23 cellular contexts compared by ENCODE assay signal in genomic region chr9:6239048-6239461, GRCh38.
DNase-seq lines count a peak whose midpoint lies in the region; TF ChIP-seq lines count a peak whose summit lies in the region.
"Had no signal": no experiment of that assay in that cellular context is flagged by ENCODE, and none has a peak within 500 bp of the region (broad histone marks: within the 10 kb centered on the region; RNA-seq: fewer than 3 reads in every experiment).

No MANE protein-coding gene starts in this region.

- H3K9me3 ChIP-seq in SK-N-MC (ENCODE audit: low read depth, low read length) (no peaks in the 10 kb centered on the region; the same call in 1 of the 2 replicates), neuron (ENCODE audit: low read length) (no peaks in the 10 kb centered on the region)
- H3K9me3 ChIP-seq: suprapubic skin had no signal

- H3K4me3 ChIP-seq in SK-N-MC (peak overlapping the region; percentile 53), fibroblast of pulmonary artery (replicated peaks; ENCODE audit: low read depth, low read length) (no peak overlapping the region), neuron (ENCODE audit: low read length) (no peak overlapping the region)
- H3K4me3 ChIP-seq: suprapubic skin had no signal

- TF ChIP-seq CTCF in fibroblast of pulmonary artery (IDR thresholded peaks at IDR 0.05; ENCODE audit: low read length, missing control alignments): no peak

- H3K36me3 Mint-ChIP-seq in activated naive CD4-positive, alpha-beta T cell treated with anti-CD3 and anti-CD28 coated beads, Interleukin-2, amount 10 ng/mL, durations not matched to agents 7 days and 5 days: no peaks in the 10 kb centered on the region
- H3K36me3 Mint-ChIP-seq: immature natural killer cell; naive thymus-derived CD8-positive, alpha-beta T cell; T-cell had no signal

- no peaks in the 10 kb centered on the region for H3K9me3 Mint-ChIP-seq in activated naive CD4-positive, alpha-beta T cell treated with anti-CD3 and anti-CD28 coated beads, Interleukin-2, amount 10 ng/mL, durations not matched to agents 7 days and 5 days
- H3K9me3 Mint-ChIP-seq: activated naive CD8-positive, alpha-beta T cell treated with anti-CD3 and anti-CD28 coated beads for 36 hours; activated T-cell treated with anti-CD3 and anti-CD28 coated beads, Interleukin-2, amount 50 U/mL, for 4 hours; immature natural killer cell had no signal

- H3K27ac ChIP-seq in SK-N-MC: peak overlapping the region; percentile 99
- H3K27ac ChIP-seq: brain microvascular endothelial cell, suprapubic skin, VCaP had no signal

- peak overlapping the region; percentile 80 for H3K9ac ChIP-seq in SK-N-MC (ENCODE audit: insufficient read length)

- no peaks in the 10 kb centered on the region for H3K4me1 Mint-ChIP-seq in activated naive CD4-positive, alpha-beta T cell treated with anti-CD3 and anti-CD28 coated beads, Interleukin-2, amount 10 ng/mL, durations not matched to agents 7 days and 5 days
- H3K4me1 Mint-ChIP-seq: immature natural killer cell; naive thymus-derived CD8-positive, alpha-beta T cell; T-cell had no signal

- CTCF ChIA-PET in activated naive CD4-positive, alpha-beta T cell treated with anti-CD3 and anti-CD28 coated beads, Interleukin-2, amount 10 ng/mL, durations not matched to agents 7 days and 5 days (lab: Charles Lee): no interaction called here

- no peak overlapping the region for H3K4me3 Mint-ChIP-seq in activated naive CD4-positive, alpha-beta T cell treated with anti-CD3 and anti-CD28 coated beads, Interleukin-2, amount 10 ng/mL, durations not matched to agents 7 days and 5 days
- H3K4me3 Mint-ChIP-seq: activated naive CD8-positive, alpha-beta T cell treated with anti-CD3 and anti-CD28 coated beads for 36 hours; activated T-cell treated with anti-CD3 and anti-CD28 coated beads, Interleukin-2, amount 50 U/mL, for 4 hours; immature natural killer cell; naive thymus-derived CD8-positive, alpha-beta T cell; T-cell had no signal

- H3K36me3 ChIP-seq in SK-N-MC (ENCODE audit: insufficient read depth, low read length): no peaks in the 10 kb centered on the region
- no peaks in the 10 kb centered on the region for H3K36me3 ChIP-seq in neuron (ENCODE audit: insufficient read depth, low read length)
- H3K36me3 ChIP-seq: brain microvascular endothelial cell, suprapubic skin had no signal

- H3K27me3 Mint-ChIP-seq in activated naive CD4-positive, alpha-beta T cell treated with anti-CD3 and anti-CD28 coated beads, Interleukin-2, amount 10 ng/mL, durations not matched to agents 7 days and 5 days: no peaks in the 10 kb centered on the region

- no peak overlapping the region for H3K27ac Mint-ChIP-seq in activated naive CD4-positive, alpha-beta T cell treated with anti-CD3 and anti-CD28 coated beads, Interleukin-2, amount 10 ng/mL, durations not matched to agents 7 days and 5 days
- H3K27ac Mint-ChIP-seq: activated naive CD8-positive, alpha-beta T cell treated with anti-CD3 and anti-CD28 coated beads for 36 hours; immature natural killer cell; naive thymus-derived CD8-positive, alpha-beta T cell; T-cell had no signal

- peak overlapping the region; percentile 64 for H2AFZ ChIP-seq in neuron (ENCODE audit: low read depth, low read length)

- H3K4me1 ChIP-seq in neuron (ENCODE audit: insufficient read depth, low read length): peaks cover 10% of the 10 kb centered on the region

- no peaks in the 10 kb centered on the region for H3K27me3 ChIP-seq in neuron (ENCODE audit: insufficient read depth, low read length)
- H3K27me3 ChIP-seq: brain microvascular endothelial cell, suprapubic skin had no signal

- DNase-seq in HCEC 1CT: peak; percentile 29
- DNase-seq in SK-N-MC (ENCODE audit: low read depth, low spot score): no peak
- DNase-seq in fibroblast of pulmonary artery (ENCODE audit: low read depth): peak; percentile 63
- no peak for DNase-seq in activated naive CD4-positive, alpha-beta T cell treated with anti-CD3 and anti-CD28 coated beads, Interleukin-2, amount 10 ng/mL, durations not matched to agents 7 days and 5 days
- DNase-seq in activated CD4-positive, CD25-positive, alpha-beta regulatory T cell (lab: John Stamatoyannopoulos, UW): no peak
- no peak for DNase-seq in hypothalamus (lab: John Stamatoyannopoulos, UW)
- no peak for DNase-seq in hepatic stellate cell (ENCODE audit: low spot score)
- DNase-seq: activated CD4-positive, alpha-beta T cell treated with anti-CD3 and anti-CD28 coated beads, Interleukin-2, amount 50 U/mL, for 4 hours; activated naive CD8-positive, alpha-beta T cell treated with anti-CD3 and anti-CD28 coated beads for 36 hours; activated T-cell treated with anti-CD3 and anti-CD28 coated beads, Interleukin-2, amount 50 U/mL, for 4 hours; brain microvascular endothelial cell; dermis blood vessel endothelial cell; erythroblast; immature natural killer cell; MM.1S; naive thymus-derived CD8-positive, alpha-beta T cell; NCI-H187 treated with DMSO at 0.1 percent for 48 hours; NCI-H510A; Right ventricle myocardium superior; T-cell had no signal

Comparison
In these comparisons a context has a peak if more than half of its experiments do, and no peak if none do; other contexts are left out.
1. DNase-seq: peak in HCEC 1CT (single experiment) and fibroblast of pulmonary artery (single experiment); none in SK-N-MC (single experiment), activated naive CD4-positive, alpha-beta T cell treated with anti-CD3 and anti-CD28 coated beads, Interleukin-2, amount 10 ng/mL, durations not matched to agents 7 days and 5 days (single experiment), activated CD4-positive, CD25-positive, alpha-beta regulatory T cell (0 of 4), hypothalamus (0 of 51) and hepatic stellate cell (single experiment).